In the genomic region with DNA sequence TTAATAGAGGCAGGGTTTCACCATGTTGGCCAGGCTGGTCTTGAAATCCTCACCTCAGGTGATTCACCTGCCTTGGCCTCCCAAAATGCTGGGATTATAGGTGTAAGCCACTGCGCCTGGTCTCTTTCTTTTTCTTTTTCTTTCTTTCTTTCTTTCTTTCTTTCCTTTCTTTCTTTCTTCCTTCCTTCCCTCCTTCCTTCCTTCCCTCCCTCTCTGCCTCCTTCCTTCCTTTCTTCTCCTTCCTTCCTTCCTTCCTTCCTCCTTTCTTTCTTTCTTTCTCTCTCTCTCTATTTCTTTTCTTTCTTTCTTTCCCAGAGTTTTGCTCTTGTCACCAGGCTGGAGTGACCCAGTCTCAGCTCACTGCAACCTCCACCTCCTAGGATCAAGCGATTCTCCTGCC, we compare ENCODE assay signal across 10 cellular contexts. TPM values are rescaled to one million over a fixed set of nuclear protein-coding genes. Genes with fewer than 3 reads are reported as not detected.
"Had no signal": no experiment of that assay in that cellular context is flagged by ENCODE, and none has a peak within 500 bp of the region (broad histone marks: within the 10 kb centered on the region; RNA-seq: fewer than 3 reads in every experiment).

No MANE protein-coding gene starts in this region.

RNA-seq across cellular contexts. Expression of gene CATSPERD, which starts 12.7 kb away (rescaled TPM):
- total RNA-seq: stomach, subcutaneous adipose tissue, thyroid gland, tibial nerve, transverse colon, upper lobe of right lung, ureter, urinary bladder, uterus, vagina had no signal
- polyA plus RNA-seq: stomach, urinary bladder had no signal
